In the genomic region with DNA sequence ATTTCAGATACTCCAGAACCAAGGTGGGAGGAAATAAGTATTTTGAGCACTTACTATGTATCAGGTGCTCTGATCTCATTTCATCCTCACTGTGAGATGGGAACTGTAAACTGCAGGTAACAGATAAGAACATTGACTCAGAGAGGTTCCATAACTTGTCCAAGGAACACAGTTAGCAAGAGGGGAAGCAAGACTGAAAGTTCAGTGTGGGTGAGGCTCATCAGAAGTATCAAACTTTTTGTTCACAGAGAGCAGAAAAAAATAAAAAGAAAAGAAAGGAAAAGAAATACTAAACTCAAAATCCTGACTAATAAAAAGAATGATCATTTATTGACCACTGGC, we compare ENCODE assay signal across 9 cellular contexts. TPM values are rescaled to one million over a fixed set of nuclear protein-coding genes. Genes with fewer than 3 reads are reported as not detected.
A peak's percentile ranks its signal among the peaks of the same experiment; 100 is the strongest.
DNase-seq lines count a peak whose midpoint lies in the region; ATAC-seq, FAIRE-seq and TF ChIP-seq lines count a peak whose summit lies in the region.
"Had no signal": no experiment of that assay in that cellular context is flagged by ENCODE, and none has a peak within 500 bp of the region (broad histone marks: within the 10 kb centered on the region; RNA-seq: fewer than 3 reads in every experiment).

No MANE protein-coding gene starts in this region.

- no peak overlapping the region for H3K27ac Mint-ChIP-seq in endothelial cell (ENCODE audit: unreplicated experiment)
- H3K27ac Mint-ChIP-seq: stimulated activated effector memory CD8-positive, alpha-beta T cell treated with anti-CD3 and anti-CD28 coated beads, Interleukin-12 subunit alpha, Interleukin-12 subunit beta, amount 100 ng/mL, for 72 hours had no signal

- no peak for FAIRE-seq in HTR-8/SVneo (lab: Jason Lieb, UNC)

- H3K27me3 ChIP-seq in OCI-LY1 (ENCODE audit: insufficient read depth, low read length) (no peaks in the 10 kb centered on the region), skeletal muscle satellite cell (ENCODE audit: control insufficient read depth, insufficient read depth, low read length) (no peaks in the 10 kb centered on the region)

- H3K4me3 Mint-ChIP-seq in endothelial cell (ENCODE audit: unreplicated experiment): no peak overlapping the region
- H3K4me3 Mint-ChIP-seq: stimulated activated effector memory CD8-positive, alpha-beta T cell treated with anti-CD3 and anti-CD28 coated beads, Interleukin-12 subunit alpha, Interleukin-12 subunit beta, amount 100 ng/mL, for 72 hours had no signal

- no peak overlapping the region for H2AFZ ChIP-seq in OCI-LY1 (ENCODE audit: low read length)

- H3K9me2 ChIP-seq in OCI-LY1 (ENCODE audit: low read depth, low read length): no peaks in the 10 kb centered on the region

- no peak overlapping the region for H3K4me3 ChIP-seq in OCI-LY1 (ENCODE audit: low read depth, low read length, poor library complexity, severe bottlenecking)
- peak overlapping the region; percentile 8 for H3K4me3 ChIP-seq in fibroblast of mammary gland (ENCODE audit: control insufficient read depth, low read depth, low read length)
- H3K4me3 ChIP-seq in skeletal muscle satellite cell (ENCODE audit: low read length): peak overlapping the region; percentile 45

- no peaks in the 10 kb centered on the region for H4K20me1 ChIP-seq in OCI-LY1 (ENCODE audit: insufficient read depth, low read length)

- H3K27ac ChIP-seq in OCI-LY1 (ENCODE audit: low read depth, low read length, poor library complexity, severe bottlenecking): peak overlapping the region; percentile 31

- H3K4me2 ChIP-seq in OCI-LY1 (ENCODE audit: low read length): peak overlapping the region; percentile 26
- peak overlapping the region; percentile 66 for H3K4me2 ChIP-seq in skeletal muscle satellite cell (ENCODE audit: low read length)

- peaks cover 4% of the 10 kb centered on the region for H3K4me1 Mint-ChIP-seq in endothelial cell (ENCODE audit: unreplicated experiment)

- peaks cover 12% of the 10 kb centered on the region for H3K36me3 ChIP-seq in OCI-LY1 (ENCODE audit: insufficient read depth, low read length)
- no peaks in the 10 kb centered on the region for H3K36me3 ChIP-seq in skeletal muscle satellite cell (ENCODE audit: insufficient read depth, low read length)

- H3K36me3 Mint-ChIP-seq in endothelial cell (ENCODE audit: low read depth, unreplicated experiment): peaks cover 1% of the 10 kb centered on the region
- H3K36me3 Mint-ChIP-seq: stimulated activated effector memory CD8-positive, alpha-beta T cell treated with anti-CD3 and anti-CD28 coated beads, Interleukin-12 subunit alpha, Interleukin-12 subunit beta, amount 100 ng/mL, for 72 hours had no signal

- no peak for TF ChIP-seq CTCF in OCI-LY1 (IDR thresholded peaks at IDR 0.05; ENCODE audit: low read length)
- no peak for TF ChIP-seq CTCF in fibroblast of mammary gland (conservative IDR thresholded peaks at IDR 0.05; ENCODE audit: control insufficient read depth, insufficient read depth, low read depth, low read length)
- TF ChIP-seq CTCF in endothelial cell (IDR thresholded peaks at IDR 0.05; ENCODE audit: unreplicated experiment): no peak

- H3K4me1 ChIP-seq in OCI-LY1 (ENCODE audit: insufficient read depth, low read length, severe bottlenecking) (peaks cover 46% of the 10 kb centered on the region), skeletal muscle satellite cell (ENCODE audit: control insufficient read depth, insufficient read depth, low read length) (peaks cover 38% of the 10 kb centered on the region)

- peaks cover 2% of the 10 kb centered on the region for H3K27me3 Mint-ChIP-seq in endothelial cell (ENCODE audit: unreplicated experiment)

- no peaks in the 10 kb centered on the region for H3F3A ChIP-seq in OCI-LY1 (ENCODE audit: insufficient read depth, low read length)

- H3K9me3 Mint-ChIP-seq in endothelial cell (ENCODE audit: unreplicated experiment): no peaks in the 10 kb centered on the region
- H3K9me3 Mint-ChIP-seq: stimulated activated effector memory CD8-positive, alpha-beta T cell treated with anti-CD3 and anti-CD28 coated beads, Interleukin-12 subunit alpha, Interleukin-12 subunit beta, amount 100 ng/mL, for 72 hours had no signal

- peak; percentile 24 for ATAC-seq in GM19372 (IDR thresholded peaks at IDR 0.05; ENCODE audit: low read depth, unreplicated experiment)

- H3K9me3 ChIP-seq in OCI-LY1 (ENCODE audit: low read length): no peaks in the 10 kb centered on the region
- H3K9me3 ChIP-seq in skeletal muscle satellite cell (replicated peaks; ENCODE audit: low read length): no peaks in the 10 kb centered on the region

- peaks cover 84% of the 10 kb centered on the region for H3K79me2 ChIP-seq in OCI-LY1 (ENCODE audit: insufficient read depth, low read length)

- DNase-seq in fibroblast of mammary gland (ENCODE audit: low read depth) (no peak), HTR-8/SVneo (ENCODE audit: insufficient read length, low spot score) (no peak), NCI-H82 treated with DMSO at 0.1 percent for 48 hours (lab: John Stamatoyannopoulos, UW; ENCODE audit: unreplicated experiment) (no peak), HK-2 (ENCODE audit: unreplicated experiment) (no peak), endothelial cell (ENCODE audit: low spot score) (no peak)

- peak overlapping the region; percentile 29 for H3K9ac ChIP-seq in OCI-LY1 (ENCODE audit: low read length)
- peak overlapping the region; percentile 34 for H3K9ac ChIP-seq in skeletal muscle satellite cell (ENCODE audit: low read depth, low read length)

RNA-seq across cellular contexts. Expression of a gene that starts 37.1 kb away (rescaled TPM):
- 5.8 and 9.0 TPM in 2 replicates for total RNA-seq in skeletal muscle satellite cell (2012; rRNA removed)
- 18.6 TPM for total RNA-seq in endothelial cell (ENCODE audit: unreplicated experiment)
